Comparison of ENCODE assay signal across 16 cellular contexts in the genomic region with DNA sequence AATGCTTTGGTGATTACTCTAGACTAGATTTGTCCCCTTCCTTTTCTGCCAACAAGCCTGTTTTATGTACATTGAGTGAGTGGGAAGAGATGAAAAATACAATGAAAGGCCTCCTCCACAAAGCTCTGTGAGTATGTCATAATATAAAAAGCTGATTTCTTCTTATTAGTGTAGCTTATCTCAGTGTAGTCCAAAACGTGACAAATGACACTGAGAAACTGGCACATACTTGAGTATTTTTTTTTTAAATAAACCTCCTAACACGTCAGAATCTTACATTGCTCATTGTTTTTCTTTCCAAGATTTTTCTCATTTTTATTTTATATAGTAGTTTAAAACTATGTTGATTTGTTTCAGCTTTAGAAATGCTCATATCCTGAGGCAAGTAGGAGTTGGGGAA. TPM values are rescaled to one million over a fixed set of nuclear protein-coding genes. Genes with fewer than 3 reads are reported as not detected.
"Had no signal": no experiment of that assay in that cellular context is flagged by ENCODE, and none has a peak within 500 bp of the region (broad histone marks: within the 10 kb centered on the region; RNA-seq: fewer than 3 reads in every experiment).

No MANE protein-coding gene starts in this region.

- H3K36me3 ChIP-seq: colonic mucosa, gastrocnemius medialis, pancreas had no signal

- H3K4me3 ChIP-seq: colonic mucosa, gastrocnemius medialis, mucosa of descending colon, pancreas had no signal

- H3K27me3 ChIP-seq: colonic mucosa, gastrocnemius medialis, pancreas had no signal

- ATAC-seq: gastrocnemius medialis; left lobe of liver; mucosa of descending colon; naive thymus-derived CD8-positive, alpha-beta T cell; pancreas; right cardiac atrium had no signal

- DNase-seq: colonic mucosa; dermis blood vessel endothelial cell; erythroblast; gastrocnemius medialis; glutamatergic neuron; islet precursor cell; mammary epithelial cell; mucosa of descending colon; naive thymus-derived CD8-positive, alpha-beta T cell; pancreas; right cardiac atrium; small intestine; stimulated activated CD4-positive, alpha-beta T cell treated with anti-CD3 and anti-CD28 coated beads, Interleukin-12 subunit alpha, Interleukin-12 subunit beta, amount 100 ng/mL, for 4 hours; stimulated activated CD4-positive, alpha-beta T cell treated with anti-CD3 and anti-CD28 coated beads, Interleukin-2, amount 100 ng/mL, for 48 hours; stimulated activated naive CD4-positive, alpha-beta T cell treated with Interleukin-2 at 50 U/mL for 16 hours had no signal

- H3K9me3 ChIP-seq: colonic mucosa, gastrocnemius medialis, mucosa of descending colon, pancreas had no signal

- H3K27ac ChIP-seq: colonic mucosa, gastrocnemius medialis, pancreas had no signal

- H3K4me1 ChIP-seq: colonic mucosa, gastrocnemius medialis, pancreas had no signal

RNA-seq across cellular contexts. Expression of gene FIGN, which starts 17.9 kb away (rescaled TPM):
- total RNA-seq: naive thymus-derived CD8-positive, alpha-beta T cell had no signal
